26 cellular contexts compared by ENCODE assay signal in genomic region chr17:71176315-71176714, GRCh38.
"Had no signal": no experiment of that assay in that cellular context is flagged by ENCODE, and none has a peak within 500 bp of the region (broad histone marks: within the 10 kb centered on the region; RNA-seq: fewer than 3 reads in every experiment).

No MANE protein-coding gene starts in this region.

- H3K27me3 ChIP-seq: breast epithelium, foreskin keratinocyte, heart left ventricle, pancreas, right atrium auricular region, spleen, vagina had no signal

- H3K4me1 ChIP-seq: breast epithelium, foreskin keratinocyte, heart left ventricle, pancreas, prostate gland, right atrium auricular region, spleen, vagina had no signal

- DNase-seq: activated CD4-positive, alpha-beta T cell treated with anti-CD3 and anti-CD28 coated beads for 1 hour; activated CD4-positive, alpha-beta T cell treated with anti-CD3 and anti-CD28 coated beads, Interleukin-2, amount 50 U/mL, for 1 hour; activated CD8-positive, alpha-beta T cell treated with anti-CD3 and anti-CD28 coated beads for 36 hours; activated gamma-delta T cell treated with Interleukin-2 at 50 U/mL for 16 hours; activated naive CD4-positive, alpha-beta T cell treated with anti-CD3 and anti-CD28 coated beads, Interleukin-2, amount 50 U/mL, for 16 hours; activated T-cell treated with anti-CD3 and anti-CD28 coated beads, Interleukin-2, amount 50 U/mL, for 4 hours; amniotic stem cell; central memory CD4-positive, alpha-beta T cell; foreskin keratinocyte; heart left ventricle; hypothalamus; immature natural killer cell; kidney; left colon; naive thymus-derived CD8-positive, alpha-beta T cell; nucleus accumbens; pancreas; spleen; stimulated activated naive CD4-positive, alpha-beta T cell; T-helper 2 cell had no signal

- H3K9me3 ChIP-seq: breast epithelium, heart left ventricle, pancreas, prostate gland, right atrium auricular region, vagina had no signal

- H3K4me3 ChIP-seq: breast epithelium, heart left ventricle, pancreas, prostate gland, right atrium auricular region, spleen, vagina had no signal

- ATAC-seq: activated CD8-positive, alpha-beta T cell treated with anti-CD3 and anti-CD28 coated beads for 36 hours; activated T-cell treated with anti-CD3 and anti-CD28 coated beads, Interleukin-2, amount 50 U/mL, for 4 hours; activated T-helper 17 cell treated with anti-CD3 and anti-CD28 coated beads, Interleukin-2, amount 50 U/mL, for 72 hours; foreskin keratinocyte; heart left ventricle; naive thymus-derived CD8-positive, alpha-beta T cell; WTC11 had no signal

- H3K36me3 ChIP-seq: breast epithelium, heart left ventricle, pancreas, prostate gland, right atrium auricular region, spleen, vagina had no signal

- H3K27ac ChIP-seq: breast epithelium, foreskin keratinocyte, heart left ventricle, pancreas, prostate gland, right atrium auricular region, spleen, vagina had no signal
